8 cellular contexts compared by ENCODE assay signal in the genomic region with DNA sequence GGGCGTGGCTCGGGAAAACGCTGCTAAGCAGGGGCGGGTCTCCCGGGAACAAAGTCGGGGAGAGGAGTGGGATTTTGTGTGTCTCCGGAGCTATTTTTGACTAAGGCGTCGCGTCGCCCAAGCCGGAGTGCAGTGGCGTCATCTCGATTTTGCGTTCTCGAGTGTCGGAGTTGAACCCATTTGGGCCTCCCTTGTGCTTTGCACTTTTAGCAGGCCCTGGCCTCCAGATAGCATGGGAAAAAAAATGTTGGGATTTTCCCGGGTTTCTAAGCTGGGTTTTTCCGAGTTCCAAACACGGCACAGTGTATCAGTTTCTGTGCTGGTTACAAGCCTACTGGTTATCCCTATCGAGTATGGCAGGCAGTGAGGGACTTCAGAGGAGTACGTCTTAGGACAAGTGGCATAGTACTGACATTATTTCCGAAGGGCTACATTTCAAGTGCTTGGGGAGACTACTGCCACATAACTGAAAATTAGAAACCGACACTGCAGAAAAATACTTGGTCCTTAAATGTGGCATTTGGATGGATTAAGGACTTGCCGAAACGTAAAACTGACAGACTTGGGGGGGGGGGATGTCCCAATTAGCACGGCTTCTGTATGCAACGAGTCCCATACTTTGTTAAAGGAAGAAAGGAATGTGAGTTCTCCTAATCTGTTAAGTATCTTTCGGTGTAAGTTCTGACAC.
A peak's percentile ranks its signal among the peaks of the same experiment; 100 is the strongest.
DNase-seq lines count a peak whose midpoint lies in the region; ATAC-seq and TF ChIP-seq lines count a peak whose summit lies in the region.

No MANE protein-coding gene starts in this region.

- peak overlapping the region; percentile 49 for H3K27ac ChIP-seq in iPS-20b (ENCODE audit: low read length)
- peak overlapping the region; percentile 91 for H3K27ac ChIP-seq in skeletal muscle tissue (ENCODE audit: low read depth, low read length)

- peaks cover 27% of the 10 kb centered on the region for H3K79me2 ChIP-seq in Loucy (ENCODE audit: insufficient read depth, low read length)

- peak; percentile 20 to 42 (median 22) for ATAC-seq in T-cell (replicated peaks in 1 of 4)

- H3K27me3 Mint-ChIP-seq in T-cell = no peaks in the 10 kb centered on the region

- no peak for TF ChIP-seq CTCF in Loucy (conservative IDR thresholded peaks at IDR 0.05; ENCODE audit: low read length)

- H3K27ac Mint-ChIP-seq in T-cell = peak overlapping the region; percentile 94 to 98

- H3K36me3 Mint-ChIP-seq in T-cell = peaks cover 4% of the 10 kb centered on the region

- H3K4me1 Mint-ChIP-seq in T-cell = peaks cover 37 to 66% (median 47%) of the 10 kb centered on the region in 3 donors

- DNase-seq in GF-D8 (lab: John Stamatoyannopoulos, UW) = peak; percentile 64
- DNase-seq in H7 = peak; percentile 73
- DNase-seq in T-cell = peak; percentile 46 to 76 (median 64)
- DNase-seq in astrocyte of the hippocampus (ENCODE audit: low read depth, low spot score) = peak; percentile 67
- DNase-seq in SK-N-DZ (ENCODE audit: low spot score) = no peak

- POLR2A ChIA-PET in T-cell (lab: Charles Lee) = interaction anchor here (0.6 to 8.2 kb wide), 46 partner anchors 15 to 1736 kb away, joined by 3 to 560 read pairs (median 10); a partner anchor contains a TSS

- H2AFZ ChIP-seq in Loucy (ENCODE audit: low read length) = no peak overlapping the region

- CTCF ChIA-PET in T-cell (lab: Charles Lee) = interaction anchor here in 1 of 2 donors (0.5 to 3.3 kb wide), 11 partner anchors 26 to 125 kb away, joined by 3 to 37 read pairs (median 5); a partner anchor contains a TSS

- peaks cover 19% of the 10 kb centered on the region for H3F3A ChIP-seq in Loucy (ENCODE audit: low read depth)

- H3K27me3 ChIP-seq in H7 (ENCODE audit: control insufficient read depth, insufficient read depth, low read length) (no peaks in the 10 kb centered on the region), Loucy (ENCODE audit: insufficient read depth, low read length, poor library complexity, severe bottlenecking) (no peaks in the 10 kb centered on the region), iPS-20b (ENCODE audit: insufficient read depth, low read length) (no peaks in the 10 kb centered on the region), skeletal muscle tissue (ENCODE audit: control insufficient read depth in 3 of 3, insufficient read depth in 3 of 3, low read length in 3 of 3) (peaks cover 0 to 22% (median 3%) of the 10 kb centered on the region in 3 donors)

- no peaks in the 10 kb centered on the region for H3K36me3 ChIP-seq in H7 (replicated peaks; ENCODE audit: control insufficient read depth, insufficient read depth, low read length)
- no peaks in the 10 kb centered on the region for H3K36me3 ChIP-seq in Loucy (ENCODE audit: insufficient read depth, low read length)
- no peaks in the 10 kb centered on the region for H3K36me3 ChIP-seq in iPS-20b (ENCODE audit: insufficient read depth, low read depth, low read length)
- H3K36me3 ChIP-seq in skeletal muscle tissue (ENCODE audit: control insufficient read depth in 3 of 3, insufficient read depth in 3 of 3, low read length in 3 of 3) = no peaks in the 10 kb centered on the region

- H3K4me2 ChIP-seq in Loucy (ENCODE audit: low read depth, low read length, poor library complexity, severe bottlenecking) = peak overlapping the region; percentile 81

- no peaks in the 10 kb centered on the region for H3K9me2 ChIP-seq in Loucy (replicated peaks; ENCODE audit: low read depth, low read length)

- H4K20me1 ChIP-seq in Loucy (ENCODE audit: insufficient read depth, low read length, poor library complexity, severe bottlenecking) = peaks cover 4% of the 10 kb centered on the region

- H3K9me3 ChIP-seq in Loucy (ENCODE audit: insufficient read depth, low read depth, low read length) (no peaks in the 10 kb centered on the region), iPS-20b (ENCODE audit: insufficient read depth, low read depth, low read length) (no peaks in the 10 kb centered on the region), skeletal muscle tissue (ENCODE audit: control insufficient read depth in 3 of 3, low read length in 3 of 3) (no peaks in the 10 kb centered on the region)

- peak overlapping the region; percentile 91 to 98 (median 97) for H3K4me3 Mint-ChIP-seq in T-cell

- H3K4me1 ChIP-seq in Loucy (ENCODE audit: insufficient read depth, low read length, poor library complexity, severe bottlenecking) (peaks cover 20% of the 10 kb centered on the region), iPS-20b (ENCODE audit: insufficient read depth, low read length) (peaks cover 6% of the 10 kb centered on the region; the same call in 1 of the 2 replicates), skeletal muscle tissue (ENCODE audit: control insufficient read depth in 3 of 3, insufficient read depth in 3 of 3, low read length in 3 of 3) (peaks cover 11 to 21% (median 19%) of the 10 kb centered on the region in 3 donors)

- H3K9ac ChIP-seq in Loucy (ENCODE audit: low read depth, low read length, poor library complexity, severe bottlenecking) (peak overlapping the region; percentile 98), iPS-20b (ENCODE audit: low read depth, low read length) (peak overlapping the region; percentile 98), skeletal muscle tissue (ENCODE audit: low read depth in 1 of 3, low read length in 3 of 3) (peak overlapping the region; percentile 81 to 93 (median 89))

- no peaks in the 10 kb centered on the region for H3K9me3 Mint-ChIP-seq in T-cell

- H3K4me3 ChIP-seq in H7 (ENCODE audit: insufficient read depth, low read depth, low read length) (peak overlapping the region; percentile 90), Loucy (ENCODE audit: low read length, poor library complexity, severe bottlenecking) (peak overlapping the region; percentile 87), iPS-20b (ENCODE audit: low read length) (peak overlapping the region; percentile 87), skeletal muscle tissue (ENCODE audit: low read length in 3 of 3) (peak overlapping the region; percentile 82 to 93 (median 89))
